11 cellular contexts compared by ENCODE assay signal in the genomic region with DNA sequence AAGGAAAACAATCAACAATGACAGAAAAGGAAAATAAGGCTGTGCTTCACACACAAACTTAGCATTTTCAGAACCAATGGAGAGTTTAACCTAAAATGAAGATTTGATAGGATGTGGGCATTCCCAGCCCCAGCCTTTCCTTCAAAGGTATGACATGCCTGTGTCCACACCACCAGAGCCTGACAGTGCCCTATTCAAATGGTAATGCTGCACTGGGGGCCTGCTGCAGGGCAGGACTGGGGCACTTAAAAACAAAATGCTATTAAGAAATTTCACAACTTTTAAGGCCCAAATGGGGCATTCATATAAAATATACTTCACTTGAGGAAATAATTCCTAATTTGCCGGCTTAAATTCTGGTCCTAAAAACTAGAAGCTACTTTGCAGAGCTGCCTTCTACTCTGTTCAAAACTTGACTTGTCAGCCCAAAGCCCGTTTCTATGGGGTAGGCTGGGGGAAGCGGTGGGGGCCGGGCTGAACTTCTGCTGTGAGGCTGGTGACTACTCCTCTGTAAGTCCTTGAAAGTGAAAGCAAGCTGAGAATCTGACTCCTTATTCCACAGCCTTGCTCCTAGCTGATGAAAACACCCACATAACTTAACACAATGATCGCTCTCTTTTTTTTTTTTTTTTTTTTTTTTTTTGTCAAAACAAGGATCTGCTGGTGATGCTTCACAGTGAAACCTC. TPM values are rescaled to one million over a fixed set of nuclear protein-coding genes. Genes with fewer than 3 reads are reported as not detected.
DNase-seq lines count a peak whose midpoint lies in the region; ATAC-seq and TF ChIP-seq lines count a peak whose summit lies in the region.
"Had no signal": no experiment of that assay in that cellular context is flagged by ENCODE, and none has a peak within 500 bp of the region (broad histone marks: within the 10 kb centered on the region; RNA-seq: fewer than 3 reads in every experiment).

No MANE protein-coding gene starts in this region.

- H3K4me3 ChIP-seq in astrocyte of the spinal cord (ENCODE audit: low read depth, low read length) (no peak overlapping the region), right lobe of liver (no peak overlapping the region), transverse colon (no peak overlapping the region)

- TF ChIP-seq POLR2A in right lobe of liver (IDR thresholded peaks at IDR 0.05), result no peak
- TF ChIP-seq POLR2A in transverse colon (IDR thresholded peaks at IDR 0.05), result no peak

- DNase-seq in stimulated activated CD4-positive, alpha-beta T cell treated with anti-CD3 and anti-CD28 coated beads, Interleukin-4, amount 100 ng/mL, for 1 hour, result peak; percentile 11
- DNase-seq in stimulated activated CD4-positive, alpha-beta T cell treated with anti-CD3 and anti-CD28 coated beads, Interleukin-2, amount 100 ng/mL, for 48 hours, result no peak
- DNase-seq in astrocyte of the spinal cord (ENCODE audit: low read depth, low spot score) (peak; percentile 64), right lobe of liver (peak in 1 of 3 donors; percentile 32), transverse colon (no peak), endothelial cell (ENCODE audit: low spot score) (no peak)
- no peak for DNase-seq in activated effector memory CD4-positive, alpha-beta T cell treated with Interleukin-2 at 50 U/mL for 16 hours
- DNase-seq: CD4-positive, CD25-positive, alpha-beta regulatory T cell; NCI-H1417 treated with DMSO at 0.1 percent for 48 hours had no signal

- no peak for TF ChIP-seq CTCF in astrocyte of the spinal cord (IDR thresholded peaks at IDR 0.05; ENCODE audit: low read depth, low read length)
- TF ChIP-seq CTCF in right lobe of liver (IDR thresholded peaks at IDR 0.05), result no peak
- TF ChIP-seq CTCF in transverse colon (IDR thresholded peaks at IDR 0.05), result no peak
- TF ChIP-seq CTCF in endothelial cell (IDR thresholded peaks at IDR 0.05; ENCODE audit: unreplicated experiment), result no peak

- WGBS in right lobe of liver (ENCODE audit: insufficient coverage, low coverage, low lambda C conversion rate, missing lambda C conversion rate), result 81% methylated on average over 5 of the region's 5 CpGs
- 71 to 83% methylated on average over 5 of the region's 5 CpGs for WGBS in transverse colon (ENCODE audit: low coverage in 1 of 2), 2 donors

- H3K9me3 ChIP-seq in right lobe of liver, result no peaks in the 10 kb centered on the region
- H3K9me3 ChIP-seq in transverse colon, result no peaks in the 10 kb centered on the region

- in situ Hi-C loops in astrocyte of the spinal cord (cut with HindIII; ENCODE audit: low sequenced_read_pairs) (no loop called here), transverse colon (cut with MboI; ENCODE audit: low pct_ligation_motif_present in 1 of 4, low pct_unique_long_range_greater_than_20kb in 1 of 4, low sequenced_read_pairs in 3 of 4) (no loop called here)

- ATAC-seq in right lobe of liver (peak; percentile 14 to 74 (median 47)), GM21529 (IDR thresholded peaks at IDR 0.05; ENCODE audit: unreplicated experiment) (no peak)

- peaks cover 12% of the 10 kb centered on the region for H3K36me3 Mint-ChIP-seq in endothelial cell (ENCODE audit: low read depth, unreplicated experiment)

- H3K27ac ChIP-seq in right lobe of liver, result no peak overlapping the region
- H3K27ac ChIP-seq in transverse colon, result peak overlapping the region; percentile 18 to 67 (median 51)
- H3K27ac ChIP-seq: epithelial cell of prostate had no signal

- H3K4me1 Mint-ChIP-seq in endothelial cell (ENCODE audit: unreplicated experiment), result peaks cover 4% of the 10 kb centered on the region
- H3K4me1 Mint-ChIP-seq: CD4-positive, CD25-positive, alpha-beta regulatory T cell had no signal

- H3K27ac Mint-ChIP-seq in endothelial cell (ENCODE audit: unreplicated experiment), result no peak overlapping the region

- no peaks in the 10 kb centered on the region for H3K27me3 Mint-ChIP-seq in endothelial cell (ENCODE audit: unreplicated experiment)
- H3K27me3 Mint-ChIP-seq: CD4-positive, CD25-positive, alpha-beta regulatory T cell had no signal

- intact Hi-C loops in right lobe of liver (cut with DNase I), result no loop called here
- intact Hi-C loops in transverse colon (cut with DNase I; ENCODE audit: low total_unique reads), result no loop called here

- H3K36me3 ChIP-seq in right lobe of liver (peaks cover 0 to 33% (median 10%) of the 10 kb centered on the region in 4 donors), transverse colon (peaks cover 0 to 26% (median 9%) of the 10 kb centered on the region in 4 donors)

- no peak overlapping the region for H3K4me3 Mint-ChIP-seq in endothelial cell (ENCODE audit: unreplicated experiment)
- H3K4me3 Mint-ChIP-seq: CD4-positive, CD25-positive, alpha-beta regulatory T cell had no signal

- TF ChIP-seq EP300 in transverse colon (IDR thresholded peaks at IDR 0.05; ENCODE audit: low read depth), result no peak

- no peaks in the 10 kb centered on the region for H3K9me3 Mint-ChIP-seq in endothelial cell (ENCODE audit: unreplicated experiment)
- H3K9me3 Mint-ChIP-seq: CD4-positive, CD25-positive, alpha-beta regulatory T cell had no signal

- H3K4me1 ChIP-seq in right lobe of liver, result no peaks in the 10 kb centered on the region
- H3K4me1 ChIP-seq in transverse colon, result peaks cover 0 to 12% (median 4%) of the 10 kb centered on the region in 4 donors

- H3K27me3 ChIP-seq in right lobe of liver, result no peaks in the 10 kb centered on the region
- H3K27me3 ChIP-seq in transverse colon, result no peaks in the 10 kb centered on the region

RNA-seq across cellular contexts. Expression of a gene that starts 31.0 kb away (rescaled TPM):
- 100 to 1,000 TPM in 5 of 6 experiments, 10 to 100 TPM in 1; 98.9 to 257 (median 146) TPM for total RNA-seq in right lobe of liver
- total RNA-seq in transverse colon, result 100 to 1,000 TPM in 3 of 4 donors, 10 to 100 TPM in 1; 97.3 to 338 (median 167) TPM
- total RNA-seq in endothelial cell (ENCODE audit: unreplicated experiment), result 305 TPM

Comparison
In these comparisons a context has a peak if more than half of its experiments do, and no peak if none do; other contexts are left out.
1. DNase-seq: peak in stimulated activated CD4-positive, alpha-beta T cell treated with anti-CD3 and anti-CD28 coated beads, Interleukin-4, amount 100 ng/mL, for 1 hour (single experiment) and astrocyte of the spinal cord (single experiment); none in stimulated activated CD4-positive, alpha-beta T cell treated with anti-CD3 and anti-CD28 coated beads, Interleukin-2, amount 100 ng/mL, for 48 hours (0 of 2), transverse colon (single experiment), activated effector memory CD4-positive, alpha-beta T cell treated with Interleukin-2 at 50 U/mL for 16 hours (single experiment) and endothelial cell (single experiment).
2. H3K27ac ChIP-seq: peak in transverse colon (4 of 4); none in right lobe of liver (0 of 3).